Comparison of ENCODE assay signal across 1 cellular context in genomic region chr12:111635524-111635923, GRCh38.
TF ChIP-seq lines count a peak whose summit lies in the region.

No MANE protein-coding gene starts in this region.

TF ChIP-seq in SK-N-SH, 30 proteins besides CTCF, POLR2A, EP300 and RAD21:
- TF ChIP-seq PBX3 (IDR thresholded peaks at IDR 0.05): no peak
- TF ChIP-seq MXI1 (IDR thresholded peaks at IDR 0.05; ENCODE audit: low read depth, low read length): no peak
- TF ChIP-seq FOXM1 (IDR thresholded peaks at IDR 0.05; ENCODE audit: low read depth): no peak
- no peak for TF ChIP-seq POLR2AphosphoS5 (IDR thresholded peaks at IDR 0.05; ENCODE audit: low read depth, low read length)
